ENCODE assay signal across 9 cellular contexts in the genomic region with DNA sequence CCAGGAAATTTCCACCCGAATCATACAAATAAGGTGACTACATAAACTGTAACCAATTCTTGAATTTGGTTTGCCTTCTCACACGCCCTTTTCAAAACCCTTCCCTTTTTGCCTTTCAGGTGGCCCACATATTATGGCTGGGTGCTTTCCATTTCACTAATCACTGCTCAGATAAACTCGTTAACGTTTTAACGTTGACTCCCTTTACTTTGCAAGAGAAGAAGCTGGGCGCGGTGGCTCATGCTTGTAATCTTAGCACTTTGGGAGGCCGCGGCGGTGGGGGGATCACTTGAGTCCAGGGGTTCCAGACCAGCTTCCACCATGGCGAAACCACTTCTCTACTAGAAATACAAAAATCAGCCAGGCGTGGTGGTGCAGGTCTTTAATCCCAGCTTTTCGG. TPM values are rescaled to one million over a fixed set of nuclear protein-coding genes. Genes with fewer than 3 reads are reported as not detected.
DNase-seq lines count a peak whose midpoint lies in the region; ATAC-seq and TF ChIP-seq lines count a peak whose summit lies in the region.
"Had no signal": no experiment of that assay in that cellular context is flagged by ENCODE, and none has a peak within 500 bp of the region (broad histone marks: within the 10 kb centered on the region; RNA-seq: fewer than 3 reads in every experiment).

No MANE protein-coding gene starts in this region.

- no peaks in the 10 kb centered on the region for H3K79me1 ChIP-seq in mesenchymal stem cell (replicated peaks; ENCODE audit: low read length, poor library complexity, severe bottlenecking)

- no peaks in the 10 kb centered on the region for H3K36me3 ChIP-seq in mesenchymal stem cell (ENCODE audit: control insufficient read depth in 1 of 2, insufficient read depth in 2 of 2, low read depth in 1 of 2, low read length in 2 of 2)

- no peak overlapping the region for H2BK120ac ChIP-seq in mesenchymal stem cell (ENCODE audit: low read depth, low read length)

- H4K91ac ChIP-seq in mesenchymal stem cell (ENCODE audit: low read length): no peak overlapping the region

- H3K4me1 ChIP-seq in mesenchymal stem cell (ENCODE audit: control insufficient read depth, insufficient read depth, low read depth, low read length): peaks cover 7% of the 10 kb centered on the region
- H3K4me1 ChIP-seq: Caco-2 had no signal

- ATAC-seq in activated naive CD8-positive, alpha-beta T cell treated with anti-CD3 and anti-CD28 coated beads, Interleukin-2, amount 50 U/mL, for 24 hours: no peak
- no peak for ATAC-seq in GM19324 (IDR thresholded peaks at IDR 0.05; ENCODE audit: low FRiP score, unreplicated experiment)

- H3K9me3 ChIP-seq in mesenchymal stem cell (ENCODE audit: control insufficient read depth, low read length): peaks cover 11% of the 10 kb centered on the region
- H3K9me3 ChIP-seq: Caco-2 had no signal

- DNase-seq in activated naive CD4-positive, alpha-beta T cell (lab: John Stamatoyannopoulos, UW): no peak
- DNase-seq in activated naive CD8-positive, alpha-beta T cell treated with anti-CD3 and anti-CD28 coated beads, Interleukin-2, amount 50 U/mL, for 24 hours: no peak
- DNase-seq in mesenchymal stem cell (no peak), type B pancreatic cell (ENCODE audit: extremely low spot score, unreplicated experiment) (no peak), NOMO-1 (lab: John Stamatoyannopoulos, UW; ENCODE audit: unreplicated experiment in 2 of 2) (no peak), NCI-H2107 treated with DMSO at 0.1 percent for 48 hours (lab: John Stamatoyannopoulos, UW; ENCODE audit: unreplicated experiment) (no peak)
- DNase-seq: Caco-2 had no signal

- H3K9me3 Mint-ChIP-seq in activated naive CD4-positive, alpha-beta T cell treated with anti-CD3 and anti-CD28 coated beads, Interleukin-2, amount 50 U/mL, for 24 hours: no peaks in the 10 kb centered on the region
- H3K9me3 Mint-ChIP-seq in activated naive CD8-positive, alpha-beta T cell treated with anti-CD3 and anti-CD28 coated beads, Interleukin-2, amount 50 U/mL, for 24 hours: peaks cover 3% of the 10 kb centered on the region
- H3K9me3 Mint-ChIP-seq in type B pancreatic cell: no peaks in the 10 kb centered on the region

- H4K8ac ChIP-seq in mesenchymal stem cell (ENCODE audit: low read length): no peak overlapping the region

- no peak overlapping the region for H3K27ac ChIP-seq in mesenchymal stem cell (ENCODE audit: low read length, poor library complexity, severe bottlenecking)

- no peak overlapping the region for H3K9ac ChIP-seq in mesenchymal stem cell (ENCODE audit: low read length)

- H2BK5ac ChIP-seq in mesenchymal stem cell (ENCODE audit: low read depth, low read length, poor library complexity, severe bottlenecking): no peak overlapping the region

- H3K27me3 Mint-ChIP-seq in activated naive CD4-positive, alpha-beta T cell treated with anti-CD3 and anti-CD28 coated beads, Interleukin-2, amount 50 U/mL, for 24 hours: peaks cover 18% of the 10 kb centered on the region
- H3K27me3 Mint-ChIP-seq in activated naive CD8-positive, alpha-beta T cell treated with anti-CD3 and anti-CD28 coated beads, Interleukin-2, amount 50 U/mL, for 24 hours: peaks cover 28% of the 10 kb centered on the region
- no peaks in the 10 kb centered on the region for H3K27me3 Mint-ChIP-seq in type B pancreatic cell

- H3K27me3 ChIP-seq in mesenchymal stem cell (ENCODE audit: control insufficient read depth in 1 of 2, insufficient read depth in 1 of 2, low read length in 2 of 2): no peaks in the 10 kb centered on the region

- H2AFZ ChIP-seq in mesenchymal stem cell (ENCODE audit: low read depth, low read length): no peak overlapping the region

- peak overlapping the region in 1 of 2 experiments; percentile 38 for H3K4me3 ChIP-seq in mesenchymal stem cell (ENCODE audit: insufficient read depth in 1 of 2, low read depth in 1 of 2, low read length in 2 of 2)

- H3K23ac ChIP-seq in mesenchymal stem cell (ENCODE audit: low read length in 2 of 2): no peak overlapping the region

- WGBS in mesenchymal stem cell: 5% methylated on average over 13 of the region's 13 CpGs

- no peak overlapping the region for H2BK12ac ChIP-seq in mesenchymal stem cell (ENCODE audit: low read length in 2 of 2)

- H3K14ac ChIP-seq in mesenchymal stem cell (ENCODE audit: low read length in 2 of 2): no peak overlapping the region

- peak overlapping the region; percentile 73 for H3K4me3 Mint-ChIP-seq in activated naive CD4-positive, alpha-beta T cell treated with anti-CD3 and anti-CD28 coated beads, Interleukin-2, amount 50 U/mL, for 24 hours
- H3K4me3 Mint-ChIP-seq in activated naive CD8-positive, alpha-beta T cell treated with anti-CD3 and anti-CD28 coated beads, Interleukin-2, amount 50 U/mL, for 24 hours: peak overlapping the region; percentile 54
- H3K4me3 Mint-ChIP-seq in type B pancreatic cell: peak overlapping the region; percentile 88

- H2AK5ac ChIP-seq in mesenchymal stem cell (ENCODE audit: low read length, severe bottlenecking): no peak overlapping the region

- H3K4ac ChIP-seq in mesenchymal stem cell (ENCODE audit: low read depth in 1 of 2, low read length in 2 of 2): no peak overlapping the region

- H3K36me3 Mint-ChIP-seq in activated naive CD4-positive, alpha-beta T cell treated with anti-CD3 and anti-CD28 coated beads, Interleukin-2, amount 50 U/mL, for 24 hours: no peaks in the 10 kb centered on the region
- no peaks in the 10 kb centered on the region for H3K36me3 Mint-ChIP-seq in activated naive CD8-positive, alpha-beta T cell treated with anti-CD3 and anti-CD28 coated beads, Interleukin-2, amount 50 U/mL, for 24 hours (ENCODE audit: low read depth)
- peaks cover 3% of the 10 kb centered on the region for H3K36me3 Mint-ChIP-seq in type B pancreatic cell

- peaks cover 13% of the 10 kb centered on the region for H3K4me1 Mint-ChIP-seq in activated naive CD4-positive, alpha-beta T cell treated with anti-CD3 and anti-CD28 coated beads, Interleukin-2, amount 50 U/mL, for 24 hours
- peaks cover 8% of the 10 kb centered on the region for H3K4me1 Mint-ChIP-seq in activated naive CD8-positive, alpha-beta T cell treated with anti-CD3 and anti-CD28 coated beads, Interleukin-2, amount 50 U/mL, for 24 hours
- peaks cover 8% of the 10 kb centered on the region for H3K4me1 Mint-ChIP-seq in type B pancreatic cell (ENCODE audit: unreplicated experiment)

- TF ChIP-seq CTCF in type B pancreatic cell (conservative IDR thresholded peaks at IDR 0.05): no peak

- H2BK15ac ChIP-seq in mesenchymal stem cell (ENCODE audit: low read depth, poor library complexity, severe bottlenecking): no peak overlapping the region

- H3K27ac Mint-ChIP-seq in activated naive CD4-positive, alpha-beta T cell treated with anti-CD3 and anti-CD28 coated beads, Interleukin-2, amount 50 U/mL, for 24 hours: no peak overlapping the region
- H3K27ac Mint-ChIP-seq in activated naive CD8-positive, alpha-beta T cell treated with anti-CD3 and anti-CD28 coated beads, Interleukin-2, amount 50 U/mL, for 24 hours: no peak overlapping the region
- peak overlapping the region; percentile 48 for H3K27ac Mint-ChIP-seq in type B pancreatic cell

- H3K4me2 ChIP-seq in mesenchymal stem cell (ENCODE audit: low read length, poor library complexity, severe bottlenecking): peak overlapping the region; percentile 91

- no peak overlapping the region for H3K18ac ChIP-seq in mesenchymal stem cell (ENCODE audit: low read depth in 1 of 2, low read length in 2 of 2)

RNA-seq across cellular contexts. Expression of gene ZNF91, which starts 19.8 kb away (rescaled TPM):
- polyA plus RNA-seq in mesenchymal stem cell (2013, experiment 1 of 2): 7.7 TPM
- 8.2 TPM for polyA plus RNA-seq in mesenchymal stem cell (2013, experiment 2 of 2)
- 89.6 and 110 TPM in 2 replicates for total RNA-seq in type B pancreatic cell (ENCODE audit: low replicate concordance)
